In genomic region chr10:6145979-6146432, GRCh38 we compare ENCODE assay signal across 8 cellular contexts. TPM values are rescaled to one million over a fixed set of nuclear protein-coding genes. Genes with fewer than 3 reads are reported as not detected.
A peak's percentile ranks its signal among the peaks of the same experiment; 100 is the strongest.
DNase-seq lines count a peak whose midpoint lies in the region; ATAC-seq and TF ChIP-seq lines count a peak whose summit lies in the region.

No MANE protein-coding gene starts in this region.

- 66 to 70% methylated on average over 15 of the region's 15 CpGs for WGBS in GM23248 (ENCODE audit: low coverage in 1 of 2, low lambda C conversion rate in 2 of 2, missing lambda C conversion rate in 2 of 2), 2 experiments
- WGBS in gastroesophageal sphincter (ENCODE audit: low coverage in 1 of 2), 2 donors: 30% methylated on average over 4 of the region's 15 CpGs; no CpG with 5 or more reads in 1 of the 2 donors

- H2AFZ ChIP-seq in GM23248: no peak overlapping the region

- H3K4me1 ChIP-seq in GM23248 (ENCODE audit: insufficient read depth) (peaks cover 10% of the 10 kb centered on the region), gastroesophageal sphincter (peaks cover 0 to 51% (median 16%) of the 10 kb centered on the region in 3 donors)

- ATAC-seq in gastroesophageal sphincter (no peak), GM19324 (IDR thresholded peaks at IDR 0.05; ENCODE audit: low FRiP score, unreplicated experiment) (no peak), GM18517 (IDR thresholded peaks at IDR 0.05; ENCODE audit: unreplicated experiment) (no peak), HG03135 (IDR thresholded peaks at IDR 0.05; ENCODE audit: unreplicated experiment) (no peak)

- H3K36me3 ChIP-seq in GM23248 (ENCODE audit: low read depth) (no peaks in the 10 kb centered on the region), SK-N-MC (ENCODE audit: insufficient read depth, low read length) (no peaks in the 10 kb centered on the region), gastroesophageal sphincter (peaks cover 0 to 14% of the 10 kb centered on the region in 2 donors)

- H3K4me2 ChIP-seq in GM23248 (ENCODE audit: unreplicated experiment): no peak overlapping the region

- H3K27ac ChIP-seq in GM23248: no peak overlapping the region
- no peak overlapping the region for H3K27ac ChIP-seq in SK-N-MC
- H3K27ac ChIP-seq in gastroesophageal sphincter: peak overlapping the region in 3 of 4 donors; percentile 86 to 90 (median 87)

- H3K79me2 ChIP-seq in GM23248 (ENCODE audit: insufficient read depth): no peaks in the 10 kb centered on the region

- H4K20me1 ChIP-seq in GM23248 (ENCODE audit: insufficient read depth): no peaks in the 10 kb centered on the region

- H3K9me2 ChIP-seq in GM23248 (ENCODE audit: insufficient read depth): no peaks in the 10 kb centered on the region

- DNase-seq in GM23248: no peak
- no peak for DNase-seq in SK-N-MC (ENCODE audit: low read depth, low spot score)
- DNase-seq in skeletal muscle cell (ENCODE audit: low read depth): no peak
- DNase-seq in mucosa of gallbladder (ENCODE audit: low spot score): no peak

- H3K4me3 ChIP-seq in GM23248: peak overlapping the region; percentile 84
- peak overlapping the region; percentile 79 for H3K4me3 ChIP-seq in SK-N-MC
- peak overlapping the region; percentile 88 to 93 for H3K4me3 ChIP-seq in gastroesophageal sphincter
- H3K4me3 ChIP-seq in skeletal muscle cell (ENCODE audit: low read depth, low read length): peak overlapping the region; percentile 75

- H3K9me3 ChIP-seq in GM23248 (ENCODE audit: low read depth) (no peaks in the 10 kb centered on the region), SK-N-MC (ENCODE audit: low read depth, low read length) (no peaks in the 10 kb centered on the region), gastroesophageal sphincter (no peaks in the 10 kb centered on the region)

- TF ChIP-seq EP300 in gastroesophageal sphincter (IDR thresholded peaks at IDR 0.05): no peak

- TF ChIP-seq POLR2A in gastroesophageal sphincter (IDR thresholded peaks at IDR 0.05): no peak

- peaks cover 25% of the 10 kb centered on the region for H3F3A ChIP-seq in GM23248 (ENCODE audit: insufficient read depth)

- H3K9ac ChIP-seq in GM23248 (no peak overlapping the region), SK-N-MC (ENCODE audit: insufficient read length) (no peak overlapping the region)

- in situ Hi-C loops in GM23248 (cut with MboI): no loop called here

- TF ChIP-seq CTCF in gastroesophageal sphincter (IDR thresholded peaks at IDR 0.05): no peak

- H3K27me3 ChIP-seq in GM23248 (replicated peaks; ENCODE audit: insufficient read depth) (no peaks in the 10 kb centered on the region), gastroesophageal sphincter (no peaks in the 10 kb centered on the region)

RNA-seq across cellular contexts. Expression of gene PFKFB3, which starts 56.7 kb away (rescaled TPM):
- 14.5 and 23.6 TPM in 2 replicates for total RNA-seq in GM23248 (2014; rRNA removed; shearing (Covaris generic))
- polyA plus RNA-seq in GM23248 (2016; fragmentation: Nextera tagmentation; extraction: Ambion mirVana): 23.5 and 23.7 TPM in 2 replicates
- total RNA-seq in gastroesophageal sphincter: 10 to 100 TPM; 29.6 to 78.3 (median 38.4) TPM
- 100 TPM for total RNA-seq in mucosa of gallbladder

RNA-seq across cellular contexts. Expression of gene RBM17, which starts 57.2 kb away (rescaled TPM):
- total RNA-seq in GM23248 (2014; rRNA removed; shearing (Covaris generic)): 24.1 and 35.7 TPM in 2 replicates
- polyA plus RNA-seq in GM23248 (2016; fragmentation: Nextera tagmentation; extraction: Ambion mirVana): 84.2 and 99.9 TPM in 2 replicates
- total RNA-seq in gastroesophageal sphincter (10 to 100 TPM; 51.0 to 72.9 (median 66.7) TPM), mucosa of gallbladder (65.5 TPM)

Comparison
In these comparisons a context has a peak if more than half of its experiments do, and no peak if none do; other contexts are left out.
1. H3K27ac ChIP-seq: peak in gastroesophageal sphincter (3 of 4); none in GM23248 (single experiment) and SK-N-MC (single experiment).
2. Peak in every context shown above with its lines, with median percentiles within 50 percentile points of each other: H3K4me3 ChIP-seq.